In the genomic region with DNA sequence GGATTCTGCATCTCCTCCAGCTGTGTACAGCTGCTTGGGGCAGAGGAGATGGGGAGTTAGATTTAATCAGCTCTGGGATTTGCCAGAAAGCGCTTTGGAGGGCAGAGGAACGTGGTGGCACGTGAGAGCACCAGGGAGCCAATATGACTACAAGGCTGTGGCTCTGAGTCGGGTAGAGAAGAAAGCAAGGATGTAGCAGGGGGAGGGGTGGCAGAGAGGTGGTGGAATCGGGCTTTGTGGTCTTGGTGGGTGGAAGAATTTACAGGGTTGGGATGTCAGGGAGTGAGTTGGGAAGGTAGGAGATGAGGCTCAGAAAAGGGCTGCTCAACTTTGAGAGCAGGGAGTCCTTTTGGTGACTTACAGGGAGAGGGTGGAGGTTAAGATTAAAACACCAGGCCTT, we compare ENCODE assay signal across 10 cellular contexts.
DNase-seq lines count a peak whose midpoint lies in the region; ATAC-seq, FAIRE-seq and TF ChIP-seq lines count a peak whose summit lies in the region.
"Had no signal": no experiment of that assay in that cellular context is flagged by ENCODE, and none has a peak within 500 bp of the region (broad histone marks: within the 10 kb centered on the region; RNA-seq: fewer than 3 reads in every experiment).

No MANE protein-coding gene starts in this region.

- TF ChIP-seq POLR2A in HepG2 (IDR thresholded peaks at IDR 0.05; ENCODE audit: insufficient read depth in 1 of 2, low read depth in 2 of 2, low read length in 2 of 2) (no peak), right lobe of liver (IDR thresholded peaks at IDR 0.05) (no peak)

- no peaks in the 10 kb centered on the region for H3K9me3 ChIP-seq in HepG2 (ENCODE audit: low read length)
- no peaks in the 10 kb centered on the region for H3K9me3 ChIP-seq in right lobe of liver
- 0 out of 2 replicates have a peak, but pooled peaks cover 2% of the 10 kb centered on the region for H3K9me3 ChIP-seq in Caco-2

- intact Hi-C loops in HepG2 (cut with micrococcal nuclease; ENCODE audit: unreplicated experiment) (loop anchor here (5.0 kb wide), 1 partner anchor 113 kb away; a partner anchor contains a TSS), right lobe of liver (cut with DNase I) (no loop called here), Caco-2 (cut with micrococcal nuclease; ENCODE audit: unreplicated experiment) (no loop called here)

- H3K36me3 Mint-ChIP-seq in nephron (ENCODE audit: low read depth) (no peaks in the 10 kb centered on the region), Caco-2 (ENCODE audit: insufficient read depth, unreplicated experiment) (peaks cover 6% of the 10 kb centered on the region)

- WGBS in HepG2 (ENCODE audit: low lambda C conversion rate), result 98% methylated on average over 5 of the region's 5 CpGs
- WGBS in right lobe of liver (ENCODE audit: insufficient coverage, low coverage, low lambda C conversion rate, missing lambda C conversion rate), result 81% methylated on average over 5 of the region's 5 CpGs

- TF ChIP-seq CTCF in HepG2 (CRISPR knock-in tag; IDR thresholded peaks at IDR 0.05) (no peak), right lobe of liver (IDR thresholded peaks at IDR 0.05) (no peak), nephron (IDR thresholded peaks at IDR 0.05; ENCODE audit: unreplicated experiment in 3 of 3) (no peak), Caco-2 (IDR thresholded peaks at IDR 0.05; ENCODE audit: insufficient read depth in 1 of 2, low read depth in 1 of 2, low read length in 1 of 2, severe bottlenecking in 1 of 2, unreplicated experiment in 1 of 2) (no peak)

- H3K4me3 ChIP-seq in HepG2 (replicated peaks in 1 of 3; ENCODE audit: insufficient read depth in 1 of 3, low read depth in 2 of 3, low read length in 3 of 3) (no peak overlapping the region), right lobe of liver (no peak overlapping the region), Caco-2 (ENCODE audit: low read depth, low read length) (no peak overlapping the region)

- no TSS peak for BruUV-seq in HepG2 (replicated peaks; lab: Mats Ljungman, UMichigan)
- BruUV-seq in Caco-2 (replicated peaks; lab: Mats Ljungman, UMichigan), result no TSS peak

- H3K27me3 Mint-ChIP-seq in nephron (ENCODE audit: low read depth) (no peaks in the 10 kb centered on the region), Caco-2 (ENCODE audit: insufficient read depth, unreplicated experiment) (no peaks in the 10 kb centered on the region)

- no peaks in the 10 kb centered on the region; the same call in 1 of the 2 replicates for H4K20me1 ChIP-seq in HepG2 (ENCODE audit: insufficient read depth, low read length)

- H3K4me1 Mint-ChIP-seq in nephron (peaks cover 62% of the 10 kb centered on the region), Caco-2 (ENCODE audit: low read depth, unreplicated experiment) (peaks cover 29% of the 10 kb centered on the region)

- H3K9me3 Mint-ChIP-seq in nephron (peaks cover under 1% of the 10 kb centered on the region), Caco-2 (ENCODE audit: unreplicated experiment) (peaks cover 9% of the 10 kb centered on the region)

- peaks cover 0 to 3% of the 10 kb centered on the region in 2 experiments; a peak in 1 of 5 replicates for H3K36me3 ChIP-seq in HepG2 (replicated peaks in 1 of 2; ENCODE audit: control insufficient read depth in 1 of 2, insufficient read depth in 2 of 2, low read length in 2 of 2)
- no peaks in the 10 kb centered on the region for H3K36me3 ChIP-seq in right lobe of liver
- no peaks in the 10 kb centered on the region for H3K36me3 ChIP-seq in Caco-2 (ENCODE audit: control insufficient read depth, insufficient read depth, low read length)

- TF ChIP-seq EP300 in HepG2 (IDR thresholded peaks at IDR 0.05; ENCODE audit: low read depth in 2 of 2, low read length in 2 of 2), result no peak
- no peak for TF ChIP-seq EP300 in HepG2 (CRISPR knock-in tag; IDR thresholded peaks at IDR 0.05; ENCODE audit: borderline replicate concordance)

- H3K4me3 Mint-ChIP-seq in nephron, result no peak overlapping the region
- H3K4me3 Mint-ChIP-seq in Caco-2 (ENCODE audit: unreplicated experiment), result no peak overlapping the region

- ATAC-seq in HepG2 (no peak), right lobe of liver (no peak), GM21737 (IDR thresholded peaks at IDR 0.05; ENCODE audit: unreplicated experiment) (no peak)

- in situ Hi-C loops in HepG2 (cut with HindIII; ENCODE audit: extremely low pct_ligation_motif_present, low pct_unique_long_range_greater_than_20kb), result no loop called here

- CTCF ChIA-PET in HepG2 (lab: Yijun Ruan, JAX; ENCODE audit: low intra/inter-chr PET ratio, low total read pairs) (no interaction called here), Caco-2 (lab: Charles Lee) (no interaction called here)

- no peak overlapping the region for H3K9ac ChIP-seq in HepG2 (ENCODE audit: insufficient read depth, low read depth, low read length)

- DNase-seq in HepG2 (ENCODE audit: low spot score) (no peak), right lobe of liver (no peak), caudate nucleus (lab: John Stamatoyannopoulos, UW) (peak in 1 of 61 donors; percentile 16), Caco-2 (no peak), mesenteric fat pad (ENCODE audit: low spot score) (no peak), NCI-H226 (no peak)

- peaks cover 84% of the 10 kb centered on the region for H3K79me2 ChIP-seq in HepG2 (ENCODE audit: insufficient read depth, low read length)

- TF ChIP-seq RAD21 in HepG2 (CRISPR knock-in tag; IDR thresholded peaks at IDR 0.05), result no peak

- peaks cover 98% of the 10 kb centered on the region for H3K4me1 ChIP-seq in HepG2 (ENCODE audit: insufficient read depth, low read length)
- H3K4me1 ChIP-seq in right lobe of liver, result peaks cover 0 to 72% (median 24%) of the 10 kb centered on the region in 4 donors
- peaks cover 31% of the 10 kb centered on the region for H3K4me1 ChIP-seq in Caco-2

- no peak overlapping the region for H3K27ac ChIP-seq in HepG2 (ENCODE audit: extremely low read length, insufficient read depth, low read length)
- H3K27ac ChIP-seq in right lobe of liver, result no peak overlapping the region
- H3K27ac ChIP-seq in caudate nucleus (ENCODE audit: low read depth, low read length), result peak overlapping the region; percentile 65

- peak overlapping the region; percentile 89; the same call in 1 of the 2 replicates for H3K4me2 ChIP-seq in HepG2 (ENCODE audit: low read depth, low read length)

- H3K27ac Mint-ChIP-seq in nephron (peak overlapping the region in 2 of 3 experiments; percentile 3 to 69), Caco-2 (ENCODE audit: unreplicated experiment) (no peak overlapping the region)

- no peaks in the 10 kb centered on the region for H3K27me3 ChIP-seq in HepG2 (ENCODE audit: control insufficient read depth in 1 of 2, insufficient read depth in 2 of 2, low read length in 2 of 2)
- no peaks in the 10 kb centered on the region for H3K27me3 ChIP-seq in right lobe of liver
- no peaks in the 10 kb centered on the region for H3K27me3 ChIP-seq in Caco-2 (replicated peaks; ENCODE audit: control insufficient read depth, insufficient read depth, low read length)

- no peak for FAIRE-seq in HepG2 (lab: Jason Lieb, UNC)
- FAIRE-seq: GM12892, HTR-8/SVneo had no signal

- H2AFZ ChIP-seq in HepG2 (ENCODE audit: low read length), result no peak overlapping the region

- POLR2A ChIA-PET in HepG2 (lab: Yijun Ruan, JAX) (interaction anchor here (1.0 to 1.3 kb wide), 3 partner anchors 10 to 85 kb away, joined by 3 to 4 read pairs (median 4); no protein-coding TSS in a partner anchor), Caco-2 (lab: Charles Lee) (no interaction called here)

TF ChIP-seq in HepG2, 621 proteins besides CTCF, POLR2A, EP300 and RAD21 (continues in another document):
- TF ChIP-seq DNMT3B (CRISPR knock-in tag; conservative IDR thresholded peaks at IDR 0.05), result no peak
- TF ChIP-seq SUZ12 (IDR thresholded peaks at IDR 0.05; ENCODE audit: low read depth, low read length), result no peak
- TF ChIP-seq, protein P1, sequence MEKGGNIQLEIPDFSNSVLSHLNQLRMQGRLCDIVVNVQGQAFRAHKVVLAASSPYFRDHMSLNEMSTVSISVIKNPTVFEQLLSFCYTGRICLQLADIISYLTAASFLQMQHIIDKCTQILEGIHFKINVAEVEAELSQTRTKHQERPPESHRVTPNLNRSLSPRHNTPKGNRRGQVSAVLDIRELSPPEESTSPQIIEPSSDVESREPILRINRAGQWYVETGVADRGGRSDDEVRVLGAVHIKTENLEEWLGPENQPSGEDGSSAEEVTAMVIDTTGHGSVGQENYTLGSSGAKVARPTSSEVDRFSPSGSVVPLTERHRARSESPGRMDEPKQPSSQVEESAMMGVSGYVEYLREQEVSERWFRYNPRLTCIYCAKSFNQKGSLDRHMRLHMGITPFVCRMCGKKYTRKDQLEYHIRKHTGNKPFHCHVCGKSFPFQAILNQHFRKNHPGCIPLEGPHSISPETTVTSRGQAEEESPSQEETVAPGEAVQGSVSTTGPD (CRISPR knock-in tag; IDR thresholded peaks at IDR 0.05), result no peak
- TF ChIP-seq MIER2 (CRISPR knock-in tag; IDR thresholded peaks at IDR 0.05), result no peak
- TF ChIP-seq, protein P2, sequence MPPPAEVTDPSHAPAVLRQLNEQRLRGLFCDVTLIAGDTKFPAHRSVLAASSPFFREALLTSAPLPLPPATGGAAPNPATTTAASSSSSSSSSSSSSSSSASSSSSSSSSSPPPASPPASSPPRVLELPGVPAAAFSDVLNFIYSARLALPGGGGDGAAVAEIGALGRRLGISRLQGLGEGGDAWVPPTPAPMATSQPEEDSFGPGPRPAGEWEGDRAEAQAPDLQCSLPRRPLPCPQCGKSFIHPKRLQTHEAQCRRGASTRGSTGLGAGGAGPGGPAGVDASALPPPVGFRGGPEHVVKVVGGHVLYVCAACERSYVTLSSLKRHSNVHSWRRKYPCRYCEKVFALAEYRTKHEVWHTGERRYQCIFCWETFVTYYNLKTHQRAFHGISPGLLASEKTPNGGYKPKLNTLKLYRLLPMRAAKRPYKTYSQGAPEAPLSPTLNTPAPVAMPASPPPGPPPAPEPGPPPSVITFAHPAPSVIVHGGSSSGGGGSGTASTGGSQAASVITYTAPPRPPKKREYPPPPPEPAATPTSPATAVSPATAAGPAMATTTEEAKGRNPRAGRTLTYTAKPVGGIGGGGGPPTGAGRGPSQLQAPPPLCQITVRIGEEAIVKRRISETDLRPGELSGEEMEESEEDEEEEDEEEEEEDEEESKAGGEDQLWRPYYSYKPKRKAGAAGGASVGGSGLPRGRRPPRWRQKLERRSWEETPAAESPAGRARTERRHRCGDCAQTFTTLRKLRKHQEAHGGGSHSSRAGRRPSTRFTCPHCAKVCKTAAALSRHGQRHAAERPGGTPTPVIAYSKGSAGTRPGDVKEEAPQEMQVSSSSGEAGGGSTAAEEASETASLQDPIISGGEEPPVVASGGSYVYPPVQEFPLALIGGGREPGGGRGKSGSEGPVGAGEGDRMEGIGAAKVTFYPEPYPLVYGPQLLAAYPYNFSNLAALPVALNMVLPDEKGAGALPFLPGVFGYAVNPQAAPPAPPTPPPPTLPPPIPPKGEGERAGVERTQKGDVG (CRISPR knock-in tag; IDR thresholded peaks at IDR 0.05; ENCODE audit: borderline replicate concordance), result no peak
- TF ChIP-seq ZBTB8A (CRISPR knock-in tag; IDR thresholded peaks at IDR 0.05; ENCODE audit: borderline replicate concordance, low read depth), result no peak
- TF ChIP-seq GZF1 (CRISPR knock-in tag; IDR thresholded peaks at IDR 0.05), result no peak
- TF ChIP-seq ZNF747 (CRISPR knock-in tag; IDR thresholded peaks at IDR 0.05; ENCODE audit: borderline replicate concordance), result no peak
